Comparison of ENCODE assay signal across 30 cellular contexts in the genomic region with DNA sequence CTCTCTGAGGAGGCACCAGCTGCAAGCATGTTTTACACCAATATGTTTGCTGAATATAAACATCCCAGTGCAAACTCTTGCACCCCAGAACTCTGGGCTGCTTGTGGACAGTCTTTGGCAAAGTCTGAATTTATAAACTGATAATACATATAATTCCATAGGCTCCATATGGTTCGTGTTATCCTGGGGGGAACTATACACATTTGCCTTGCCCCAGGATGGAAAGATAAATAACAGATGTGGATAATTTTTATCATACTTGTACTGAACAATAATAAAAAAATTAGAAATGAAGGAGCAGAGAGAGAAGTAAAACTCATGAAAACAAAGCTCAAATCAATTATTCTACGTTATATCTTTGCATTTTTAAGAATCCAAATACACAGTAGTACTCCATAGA. TPM values are rescaled to one million over a fixed set of nuclear protein-coding genes. Genes with fewer than 3 reads are reported as not detected.
DNase-seq lines count a peak whose midpoint lies in the region; ATAC-seq and TF ChIP-seq lines count a peak whose summit lies in the region.
"Had no signal": no experiment of that assay in that cellular context is flagged by ENCODE, and none has a peak within 500 bp of the region (broad histone marks: within the 10 kb centered on the region; RNA-seq: fewer than 3 reads in every experiment).

No MANE protein-coding gene starts in this region.

- no peak for TF ChIP-seq CTCF in SK-N-SH (IDR thresholded peaks at IDR 0.05)

- H3K79me2 ChIP-seq in SK-N-SH (ENCODE audit: insufficient read depth), result no peaks in the 10 kb centered on the region

- H3K36me3 ChIP-seq in SK-N-MC (ENCODE audit: insufficient read depth, low read length) (peaks cover 3% of the 10 kb centered on the region; the same call in 1 of the 2 replicates), SK-N-SH (replicated peaks in 1 of 2; ENCODE audit: control insufficient read depth in 1 of 2, insufficient read depth in 2 of 2, low read length in 1 of 2) (no peaks in the 10 kb centered on the region)
- H3K36me3 ChIP-seq: BE2C; BLaER1; BLaER1 treated with 17β-estradiol and CSF1 and Interleukin-3, amounts not matched to agents 10 nM and 100 nM had no signal

- H2AFZ ChIP-seq in SK-N-SH (ENCODE audit: low read depth), result no peak overlapping the region

- CTCF ChIA-PET in SK-N-SH (lab: Yijun Ruan, JAX), result no interaction called here

- ATAC-seq in SK-N-SH treated with all-trans-retinoic acid at 6 μM for 48 hours, result no peak
- no peak for ATAC-seq in GM19452 (IDR thresholded peaks at IDR 0.05; ENCODE audit: unreplicated experiment)
- ATAC-seq: A549; CD8-positive, alpha-beta T cell had no signal

- TF ChIP-seq RAD21 in SK-N-SH (IDR thresholded peaks at IDR 0.05; ENCODE audit: low read length), result no peak

- H3K4me3 ChIP-seq in SK-N-MC (peak overlapping the region; percentile 21), SK-N-SH (ENCODE audit: low read depth in 2 of 2, low read length in 1 of 2) (no peak overlapping the region)
- H3K4me3 ChIP-seq: A549; BLaER1; BLaER1 treated with 17β-estradiol and CSF1 and Interleukin-3, amounts not matched to agents 10 nM and 100 nM had no signal

- 43% methylated on average over 2 of the region's 2 CpGs for WGBS in SK-N-SH (ENCODE audit: low lambda C conversion rate)

- no peaks in the 10 kb centered on the region for H3F3A ChIP-seq in SK-N-SH (replicated peaks; ENCODE audit: insufficient read depth)

- H3K27me3 ChIP-seq in SK-N-SH (ENCODE audit: insufficient read depth), result no peaks in the 10 kb centered on the region
- H3K27me3 ChIP-seq: BE2C; BLaER1; BLaER1 treated with 17β-estradiol and CSF1 and Interleukin-3, amounts not matched to agents 10 nM and 100 nM had no signal

- H4K20me1 ChIP-seq in SK-N-SH (ENCODE audit: insufficient read depth), result no peaks in the 10 kb centered on the region
- H4K20me1 ChIP-seq: BLaER1; BLaER1 treated with 17β-estradiol and CSF1 and Interleukin-3, amounts not matched to agents 10 nM and 100 nM had no signal

- H3K4me1 ChIP-seq in SK-N-SH (ENCODE audit: control insufficient read depth in 1 of 2, insufficient read depth in 2 of 2, low read depth in 1 of 2, low read length in 1 of 2), result peaks cover 2 to 9% of the 10 kb centered on the region in 2 experiments; a peak in 3 of 4 replicates
- H3K4me1 ChIP-seq: A549; BE2C; BLaER1; BLaER1 treated with 17β-estradiol and CSF1 and Interleukin-3, amounts not matched to agents 10 nM and 100 nM; Caco-2 had no signal

- no peak overlapping the region for H3K9ac ChIP-seq in SK-N-MC (ENCODE audit: insufficient read length)
- no peak overlapping the region for H3K9ac ChIP-seq in SK-N-SH
- H3K9ac ChIP-seq: BLaER1; BLaER1 treated with 17β-estradiol and CSF1 and Interleukin-3, amounts not matched to agents 10 nM and 100 nM had no signal

- DNase-seq in SK-N-MC (ENCODE audit: low read depth, low spot score) (no peak), SK-N-SH (peak; percentile 19), Ammon's horn (ENCODE audit: low spot score) (no peak), NOMO-1 (lab: John Stamatoyannopoulos, UW; ENCODE audit: unreplicated experiment in 2 of 2) (no peak)
- DNase-seq: 8988T; ACHN; AML-193; BE2C; C1 segment of cervical spinal cord; Caco-2; Calu3; CD4-positive, alpha-beta memory T cell; CD4-positive, alpha-beta T cell; CD4-positive, CD25-positive, alpha-beta regulatory T cell; CD8-positive, alpha-beta memory T cell; CD8-positive, alpha-beta T cell; COR-L47; DMS 273 treated with DMSO at 0.1 percent for 48 hours; DMS153; DMS79; DMS79 treated with DMSO at 0.1 percent for 48 hours; DND-41; EL had no signal

- H3K27ac ChIP-seq in SK-N-MC, result peak overlapping the region; percentile 82
- H3K27ac ChIP-seq in SK-N-SH (ENCODE audit: low read depth in 2 of 2, low read length in 1 of 2), result no peak overlapping the region; a peak in 1 of 4 replicates
- H3K27ac ChIP-seq: 22Rv1; A549; BLaER1; BLaER1 treated with 17β-estradiol and CSF1 and Interleukin-3, amounts not matched to agents 10 nM and 100 nM; C4-2B had no signal

- H3K9me3 ChIP-seq in SK-N-MC (ENCODE audit: low read depth, low read length) (no peaks in the 10 kb centered on the region), SK-N-SH (peaks cover 15% of the 10 kb centered on the region; the same call in 1 of the 2 replicates)
- H3K9me3 ChIP-seq: A549, BE2C, BLaER1, Caco-2 had no signal

- H3K9me2 ChIP-seq in SK-N-SH, result no peaks in the 10 kb centered on the region

- 0 out of 4 replicates have a peak, but pooled peaks of 1 of the 2 experiments have one; percentile 57 for TF ChIP-seq EP300 in SK-N-SH (IDR thresholded peaks at IDR 0.05; ENCODE audit: borderline replicate concordance in 1 of 2, low read depth in 1 of 2, low read length in 1 of 2)

- no peak overlapping the region for H3K4me2 ChIP-seq in SK-N-SH
- H3K4me2 ChIP-seq: A549; BLaER1; BLaER1 treated with 17β-estradiol and CSF1 and Interleukin-3, amounts not matched to agents 10 nM and 100 nM had no signal

- POLR2A ChIA-PET in SK-N-SH (lab: Yijun Ruan, JAX), result no interaction called here

TF ChIP-seq in SK-N-SH, 30 proteins besides CTCF, POLR2A, EP300 and RAD21:
- TF ChIP-seq MAX (IDR thresholded peaks at IDR 0.05; ENCODE audit: low read depth), result no peak

TF ChIP-seq in SK-N-SH treated with all-trans-retinoic acid at 6 μM for 48 hours, 23 proteins besides CTCF, POLR2A, EP300 and RAD21:
- TF ChIP-seq TCF4 (CRISPR knock-in tag; IDR thresholded peaks at IDR 0.05; ENCODE audit: borderline replicate concordance), result peak; percentile 57
- TF ChIP-seq SNAI2 (CRISPR knock-in tag; IDR thresholded peaks at IDR 0.05), result no peak

RNA-seq across cellular contexts. Expression of gene GAS1, which starts 50.7 kb away (rescaled TPM):
- polyA plus RNA-seq in SK-N-SH (2012; rRNA removed), result 37.8 and 38.9 TPM in 2 replicates
- 31.7 and 34.2 TPM in 2 replicates for polyA plus RNA-seq in SK-N-SH (2012; cell fraction: cytosol; rRNA removed)
- 34.5 and 40.1 TPM in 2 replicates for polyA plus RNA-seq in SK-N-SH (2012; cell fraction: nucleus; rRNA removed)
